ENCODE assay signal across 1 cellular context in the genomic region with DNA sequence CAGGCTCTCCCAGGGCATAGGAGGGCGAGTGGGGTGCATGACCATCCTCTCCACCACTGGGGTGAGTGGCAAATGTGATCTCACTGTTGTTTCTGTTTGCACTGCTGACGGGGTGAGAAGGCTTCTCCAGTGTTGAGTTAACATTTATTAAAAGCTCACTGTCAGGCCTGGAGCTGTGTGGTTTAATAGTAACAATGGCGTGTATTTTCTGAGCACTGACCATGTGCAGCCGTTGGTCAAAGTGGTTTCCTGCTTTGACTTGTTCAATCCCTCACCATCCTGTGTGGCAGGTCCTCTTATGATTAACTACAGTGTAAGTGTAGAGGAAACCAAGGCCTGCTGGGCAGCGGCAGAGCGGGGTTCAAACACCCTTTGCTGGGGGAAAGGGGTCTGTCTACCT.
TF ChIP-seq lines count a peak whose summit lies in the region.

No MANE protein-coding gene starts in this region.

TF ChIP-seq in GM12878, 131 proteins besides CTCF, POLR2A, EP300 and RAD21 (continued from another document):
- TF ChIP-seq, protein P1, sequence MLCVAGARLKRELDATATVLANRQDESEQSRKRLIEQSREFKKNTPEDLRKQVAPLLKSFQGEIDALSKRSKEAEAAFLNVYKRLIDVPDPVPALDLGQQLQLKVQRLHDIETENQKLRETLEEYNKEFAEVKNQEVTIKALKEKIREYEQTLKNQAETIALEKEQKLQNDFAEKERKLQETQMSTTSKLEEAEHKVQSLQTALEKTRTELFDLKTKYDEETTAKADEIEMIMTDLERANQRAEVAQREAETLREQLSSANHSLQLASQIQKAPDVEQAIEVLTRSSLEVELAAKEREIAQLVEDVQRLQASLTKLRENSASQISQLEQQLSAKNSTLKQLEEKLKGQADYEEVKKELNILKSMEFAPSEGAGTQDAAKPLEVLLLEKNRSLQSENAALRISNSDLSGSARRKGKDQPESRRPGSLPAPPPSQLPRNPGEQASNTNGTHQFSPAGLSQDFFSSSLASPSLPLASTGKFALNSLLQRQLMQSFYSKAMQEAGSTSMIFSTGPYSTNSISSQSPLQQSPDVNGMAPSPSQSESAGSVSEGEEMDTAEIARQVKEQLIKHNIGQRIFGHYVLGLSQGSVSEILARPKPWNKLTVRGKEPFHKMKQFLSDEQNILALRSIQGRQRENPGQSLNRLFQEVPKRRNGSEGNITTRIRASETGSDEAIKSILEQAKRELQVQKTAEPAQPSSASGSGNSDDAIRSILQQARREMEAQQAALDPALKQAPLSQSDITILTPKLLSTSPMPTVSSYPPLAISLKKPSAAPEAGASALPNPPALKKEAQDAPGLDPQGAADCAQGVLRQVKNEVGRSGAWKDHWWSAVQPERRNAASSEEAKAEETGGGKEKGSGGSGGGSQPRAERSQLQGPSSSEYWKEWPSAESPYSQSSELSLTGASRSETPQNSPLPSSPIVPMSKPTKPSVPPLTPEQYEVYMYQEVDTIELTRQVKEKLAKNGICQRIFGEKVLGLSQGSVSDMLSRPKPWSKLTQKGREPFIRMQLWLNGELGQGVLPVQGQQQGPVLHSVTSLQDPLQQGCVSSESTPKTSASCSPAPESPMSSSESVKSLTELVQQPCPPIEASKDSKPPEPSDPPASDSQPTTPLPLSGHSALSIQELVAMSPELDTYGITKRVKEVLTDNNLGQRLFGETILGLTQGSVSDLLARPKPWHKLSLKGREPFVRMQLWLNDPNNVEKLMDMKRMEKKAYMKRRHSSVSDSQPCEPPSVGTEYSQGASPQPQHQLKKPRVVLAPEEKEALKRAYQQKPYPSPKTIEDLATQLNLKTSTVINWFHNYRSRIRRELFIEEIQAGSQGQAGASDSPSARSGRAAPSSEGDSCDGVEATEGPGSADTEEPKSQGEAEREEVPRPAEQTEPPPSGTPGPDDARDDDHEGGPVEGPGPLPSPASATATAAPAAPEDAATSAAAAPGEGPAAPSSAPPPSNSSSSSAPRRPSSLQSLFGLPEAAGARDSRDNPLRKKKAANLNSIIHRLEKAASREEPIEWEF (IDR thresholded peaks at IDR 0.05; ENCODE audit: insufficient replicate concordance, low read depth, low read length): no peak
- no peak for TF ChIP-seq ASH2L (IDR thresholded peaks at IDR 0.05; ENCODE audit: borderline replicate concordance, low read depth)
- 0 out of 2 replicates have a peak, but pooled peaks have one; percentile 29 for TF ChIP-seq MEF2A (IDR thresholded peaks at IDR 0.05; ENCODE audit: insufficient read depth, low read depth, low read length)
- no peak for TF ChIP-seq RB1 (IDR thresholded peaks at IDR 0.05; ENCODE audit: borderline replicate concordance)
- no peak for TF ChIP-seq ZNF274 (IDR thresholded peaks at IDR 0.05; ENCODE audit: insufficient read depth, insufficient read length)
- TF ChIP-seq SMC3 (IDR thresholded peaks at IDR 0.05; ENCODE audit: borderline replicate concordance, low read length): no peak
- TF ChIP-seq POLR2AphosphoS2 (IDR thresholded peaks at IDR 0.05; ENCODE audit: low read depth, low read length): no peak
- no peak for TF ChIP-seq MEF2B (IDR thresholded peaks at IDR 0.05; ENCODE audit: partially characterized antibody, poor library complexity, severe bottlenecking)
- no peak for TF ChIP-seq TCF12 (IDR thresholded peaks at IDR 0.05; ENCODE audit: low read depth, low read length)
- TF ChIP-seq JUNB (IDR thresholded peaks at IDR 0.05): no peak
- no peak for TF ChIP-seq KDM1A (IDR thresholded peaks at IDR 0.05; ENCODE audit: borderline replicate concordance)
- TF ChIP-seq, protein P2, sequence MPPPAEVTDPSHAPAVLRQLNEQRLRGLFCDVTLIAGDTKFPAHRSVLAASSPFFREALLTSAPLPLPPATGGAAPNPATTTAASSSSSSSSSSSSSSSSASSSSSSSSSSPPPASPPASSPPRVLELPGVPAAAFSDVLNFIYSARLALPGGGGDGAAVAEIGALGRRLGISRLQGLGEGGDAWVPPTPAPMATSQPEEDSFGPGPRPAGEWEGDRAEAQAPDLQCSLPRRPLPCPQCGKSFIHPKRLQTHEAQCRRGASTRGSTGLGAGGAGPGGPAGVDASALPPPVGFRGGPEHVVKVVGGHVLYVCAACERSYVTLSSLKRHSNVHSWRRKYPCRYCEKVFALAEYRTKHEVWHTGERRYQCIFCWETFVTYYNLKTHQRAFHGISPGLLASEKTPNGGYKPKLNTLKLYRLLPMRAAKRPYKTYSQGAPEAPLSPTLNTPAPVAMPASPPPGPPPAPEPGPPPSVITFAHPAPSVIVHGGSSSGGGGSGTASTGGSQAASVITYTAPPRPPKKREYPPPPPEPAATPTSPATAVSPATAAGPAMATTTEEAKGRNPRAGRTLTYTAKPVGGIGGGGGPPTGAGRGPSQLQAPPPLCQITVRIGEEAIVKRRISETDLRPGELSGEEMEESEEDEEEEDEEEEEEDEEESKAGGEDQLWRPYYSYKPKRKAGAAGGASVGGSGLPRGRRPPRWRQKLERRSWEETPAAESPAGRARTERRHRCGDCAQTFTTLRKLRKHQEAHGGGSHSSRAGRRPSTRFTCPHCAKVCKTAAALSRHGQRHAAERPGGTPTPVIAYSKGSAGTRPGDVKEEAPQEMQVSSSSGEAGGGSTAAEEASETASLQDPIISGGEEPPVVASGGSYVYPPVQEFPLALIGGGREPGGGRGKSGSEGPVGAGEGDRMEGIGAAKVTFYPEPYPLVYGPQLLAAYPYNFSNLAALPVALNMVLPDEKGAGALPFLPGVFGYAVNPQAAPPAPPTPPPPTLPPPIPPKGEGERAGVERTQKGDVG (CRISPR knock-in tag; IDR thresholded peaks at IDR 0.05): no peak
- no peak for TF ChIP-seq NR2C1 (IDR thresholded peaks at IDR 0.05)
- no peak for TF ChIP-seq LARP7 (IDR thresholded peaks at IDR 0.05)
- TF ChIP-seq, protein P3, sequence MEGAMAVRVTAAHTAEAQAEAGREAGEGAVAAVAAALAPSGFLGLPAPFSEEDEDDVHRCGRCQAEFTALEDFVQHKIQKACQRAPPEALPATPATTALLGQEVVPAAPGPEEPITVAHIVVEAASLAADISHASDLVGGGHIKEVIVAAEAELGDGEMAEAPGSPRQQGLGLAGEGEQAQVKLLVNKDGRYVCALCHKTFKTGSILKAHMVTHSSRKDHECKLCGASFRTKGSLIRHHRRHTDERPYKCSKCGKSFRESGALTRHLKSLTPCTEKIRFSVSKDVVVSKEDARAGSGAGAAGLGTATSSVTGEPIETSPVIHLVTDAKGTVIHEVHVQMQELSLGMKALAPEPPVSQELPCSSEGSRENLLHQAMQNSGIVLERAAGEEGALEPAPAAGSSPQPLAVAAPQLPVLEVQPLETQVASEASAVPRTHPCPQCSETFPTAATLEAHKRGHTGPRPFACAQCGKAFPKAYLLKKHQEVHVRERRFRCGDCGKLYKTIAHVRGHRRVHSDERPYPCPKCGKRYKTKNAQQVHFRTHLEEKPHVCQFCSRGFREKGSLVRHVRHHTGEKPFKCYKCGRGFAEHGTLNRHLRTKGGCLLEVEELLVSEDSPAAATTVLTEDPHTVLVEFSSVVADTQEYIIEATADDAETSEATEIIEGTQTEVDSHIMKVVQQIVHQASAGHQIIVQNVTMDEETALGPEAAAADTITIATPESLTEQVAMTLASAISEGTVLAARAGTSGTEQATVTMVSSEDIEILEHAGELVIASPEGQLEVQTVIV (IDR thresholded peaks at IDR 0.05; ENCODE audit: borderline replicate concordance, partially characterized antibody): no peak
- no peak for TF ChIP-seq NFYA (IDR thresholded peaks at IDR 0.05; ENCODE audit: borderline replicate concordance, low read depth, low read length)
- TF ChIP-seq YY1 (IDR thresholded peaks at IDR 0.05; ENCODE audit: low read depth, low read length): peak; percentile 58; the same call in 1 of the 2 replicates
- TF ChIP-seq YBX1 (IDR thresholded peaks at IDR 0.05): no peak
- TF ChIP-seq SMARCA5 (IDR thresholded peaks at IDR 0.05): no peak
- no peak for TF ChIP-seq CREB1 (IDR thresholded peaks at IDR 0.05; ENCODE audit: low read depth)
- no peak for TF ChIP-seq SREBF2 (IDR thresholded peaks at IDR 0.05; ENCODE audit: low read length)
- TF ChIP-seq, protein P4, sequence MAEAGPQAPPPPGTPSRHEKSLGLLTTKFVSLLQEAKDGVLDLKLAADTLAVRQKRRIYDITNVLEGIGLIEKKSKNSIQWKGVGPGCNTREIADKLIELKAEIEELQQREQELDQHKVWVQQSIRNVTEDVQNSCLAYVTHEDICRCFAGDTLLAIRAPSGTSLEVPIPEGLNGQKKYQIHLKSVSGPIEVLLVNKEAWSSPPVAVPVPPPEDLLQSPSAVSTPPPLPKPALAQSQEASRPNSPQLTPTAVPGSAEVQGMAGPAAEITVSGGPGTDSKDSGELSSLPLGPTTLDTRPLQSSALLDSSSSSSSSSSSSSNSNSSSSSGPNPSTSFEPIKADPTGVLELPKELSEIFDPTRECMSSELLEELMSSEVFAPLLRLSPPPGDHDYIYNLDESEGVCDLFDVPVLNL (IDR thresholded peaks at IDR 0.05; ENCODE audit: low read depth, low read length): no peak
- no peak; the same call in 1 of the 2 replicates for TF ChIP-seq DPF2 (IDR thresholded peaks at IDR 0.05)
- TF ChIP-seq RUNX3 (IDR thresholded peaks at IDR 0.05; ENCODE audit: low read length): peak; percentile 76
- TF ChIP-seq ZNF207 (IDR thresholded peaks at IDR 0.05; ENCODE audit: borderline replicate concordance): no peak
- TF ChIP-seq FOS (IDR thresholded peaks at IDR 0.05; ENCODE audit: borderline replicate concordance, extremely low read depth, insufficient read length): no peak
